9 cellular contexts compared by ENCODE assay signal in the genomic region with DNA sequence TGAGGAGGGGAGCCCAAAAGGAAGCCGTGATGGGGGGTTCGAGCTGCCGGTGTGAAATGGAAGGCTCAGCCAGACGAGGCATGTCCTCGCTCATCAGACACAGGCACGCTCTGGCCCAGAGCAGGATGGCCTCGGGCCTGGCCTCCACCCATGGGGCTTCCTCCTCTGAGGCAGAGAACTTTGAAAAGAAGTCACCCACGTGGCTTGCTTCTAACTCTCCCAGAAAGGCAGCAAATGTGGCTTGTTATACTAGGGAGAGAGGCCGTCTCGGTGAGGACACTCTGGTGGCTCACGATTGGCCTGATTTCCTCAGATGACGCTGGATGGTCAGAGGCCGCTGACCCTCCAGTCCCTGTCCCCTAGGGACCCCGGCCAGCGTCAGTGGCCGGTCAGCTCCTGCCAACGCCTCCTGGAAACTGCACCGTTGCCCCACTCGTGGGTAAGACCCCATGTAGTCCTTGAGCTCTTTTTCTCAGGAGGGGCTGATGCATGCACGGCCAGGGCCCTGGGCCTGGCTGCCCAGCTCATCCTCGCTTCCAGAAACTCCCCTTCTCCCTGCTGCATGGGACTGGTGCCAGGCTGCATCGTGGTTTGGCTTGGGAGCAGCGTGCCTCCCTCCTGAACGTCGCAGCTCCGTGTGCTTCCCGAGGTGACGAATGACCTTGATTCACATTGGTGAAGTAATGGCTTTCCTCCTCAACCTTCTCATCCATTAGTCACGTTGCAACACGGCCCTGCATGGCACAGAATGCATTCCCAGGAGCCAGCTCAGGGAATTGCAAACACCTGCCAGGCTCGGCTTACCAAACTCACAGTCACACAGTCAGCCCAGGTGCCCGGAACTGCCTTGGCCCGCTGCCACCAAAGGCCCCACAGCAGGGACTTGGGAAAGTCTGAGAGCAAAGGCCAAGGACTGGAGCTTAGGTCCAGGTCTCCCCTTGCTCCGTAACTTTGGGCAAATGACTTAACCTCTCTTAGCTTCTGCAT. TPM values are rescaled to one million over a fixed set of nuclear protein-coding genes. Genes with fewer than 3 reads are reported as not detected.
DNase-seq lines count a peak whose midpoint lies in the region; ATAC-seq lines count a peak whose summit lies in the region.
"Had no signal": no experiment of that assay in that cellular context is flagged by ENCODE, and none has a peak within 500 bp of the region (broad histone marks: within the 10 kb centered on the region; RNA-seq: fewer than 3 reads in every experiment).

No MANE protein-coding gene starts in this region.

- DNase-seq in DMS153 (lab: John Stamatoyannopoulos, UW): peak; percentile 83
- DNase-seq in NCI-H2171 treated with DMSO at 0.1 percent for 48 hours (lab: John Stamatoyannopoulos, UW): peak; percentile 93
- DNase-seq in neuronal stem cell (ENCODE audit: low spot score): no peak
- no peak for DNase-seq in cerebellar cortex (ENCODE audit: low spot score)
- DNase-seq: stimulated activated CD4-positive, alpha-beta T cell treated with anti-CD3 and anti-CD28 coated beads, Interleukin-4, amount 100 ng/mL, for 24 hours had no signal

- ATAC-seq in HG03045 (IDR thresholded peaks at IDR 0.05; ENCODE audit: unreplicated experiment) (no peak), GM18502 (IDR thresholded peaks at IDR 0.05; ENCODE audit: poor library complexity, unreplicated experiment) (no peak), GM18520 (IDR thresholded peaks at IDR 0.05; ENCODE audit: unreplicated experiment) (no peak)

- H3K4me3 ChIP-seq in ectodermal cell (ENCODE audit: insufficient read depth, low read depth, low read length) (no peak overlapping the region), neuronal stem cell (ENCODE audit: low read length in 2 of 2) (no peak overlapping the region)

- peak overlapping the region; percentile 42 for H2BK15ac ChIP-seq in neuronal stem cell (ENCODE audit: low read length)

- peak overlapping the region; percentile 56 for H3K18ac ChIP-seq in neuronal stem cell (ENCODE audit: low read length)

- H3K14ac ChIP-seq in neuronal stem cell (ENCODE audit: low read length): no peak overlapping the region

- H3K4ac ChIP-seq in neuronal stem cell (ENCODE audit: low read length): no peak overlapping the region

- WGBS in ectodermal cell, 2 experiments: 93% methylated on average over 34 of the region's 34 CpGs
- WGBS in neuronal stem cell (ENCODE audit: extremely low coverage in 2 of 2, insufficient read length in 2 of 2, insufficient replicate concordance in 1 of 2), 2 donors: no CpG with 5 or more reads among the region's 34 CpGs

- H3K4me1 ChIP-seq in ectodermal cell (ENCODE audit: control insufficient read depth, insufficient read depth, low read length): peaks cover 12% of the 10 kb centered on the region
- peaks cover 20 to 25% of the 10 kb centered on the region in 2 donors for H3K4me1 ChIP-seq in neuronal stem cell (ENCODE audit: control insufficient read depth in 2 of 2, insufficient read depth in 1 of 2, low read depth in 1 of 2, low read length in 2 of 2)

- H3K27me3 ChIP-seq in ectodermal cell (ENCODE audit: control insufficient read depth, insufficient read depth, low read length, poor library complexity, severe bottlenecking) (no peaks in the 10 kb centered on the region), neuronal stem cell (ENCODE audit: control insufficient read depth in 3 of 3, insufficient read depth in 3 of 3, low read depth in 1 of 3, low read length in 3 of 3) (no peaks in the 10 kb centered on the region)

- no peaks in the 10 kb centered on the region for H3K79me1 ChIP-seq in neuronal stem cell (ENCODE audit: low read depth, low read length)

- H2AFZ ChIP-seq in neuronal stem cell (ENCODE audit: low read length): peak overlapping the region; percentile 57

- peak overlapping the region; percentile 58 for H2BK5ac ChIP-seq in neuronal stem cell (ENCODE audit: low read length)

- H3K4me2 ChIP-seq in neuronal stem cell (ENCODE audit: insufficient read depth, low read length, poor library complexity, severe bottlenecking): no peak overlapping the region

- H3K27ac ChIP-seq in ectodermal cell (ENCODE audit: insufficient read depth, low read depth, low read length, poor library complexity, severe bottlenecking) (peak overlapping the region; percentile 1), neuronal stem cell (replicated peaks; ENCODE audit: low read length) (no peak overlapping the region)

- H2AK5ac ChIP-seq in neuronal stem cell (ENCODE audit: low read depth, low read length): no peak overlapping the region

- H4K8ac ChIP-seq in neuronal stem cell (ENCODE audit: low read depth, low read length): peak overlapping the region; percentile 73

- H3K23ac ChIP-seq in neuronal stem cell (ENCODE audit: low read depth, low read length, poor library complexity): no peak overlapping the region

- no peak overlapping the region for H2BK12ac ChIP-seq in neuronal stem cell (ENCODE audit: low read length)

- no peaks in the 10 kb centered on the region for H3K36me3 ChIP-seq in ectodermal cell (ENCODE audit: control insufficient read depth, insufficient read depth, low read length)
- H3K36me3 ChIP-seq in neuronal stem cell (replicated peaks in 1 of 2; ENCODE audit: control insufficient read depth in 2 of 2, insufficient read depth in 2 of 2, low read length in 2 of 2): no peaks in the 10 kb centered on the region

- no peak overlapping the region for H2BK120ac ChIP-seq in neuronal stem cell (ENCODE audit: low read depth, low read length)

- H3K9me3 ChIP-seq in ectodermal cell (ENCODE audit: control insufficient read depth, low read length): no peaks in the 10 kb centered on the region
- H3K9me3 ChIP-seq in neuronal stem cell (replicated peaks in 1 of 2; ENCODE audit: control insufficient read depth in 2 of 2, insufficient read depth in 1 of 2, low read depth in 1 of 2, low read length in 2 of 2): peaks cover 0 to 1% of the 10 kb centered on the region in 2 donors

- H4K91ac ChIP-seq in neuronal stem cell (ENCODE audit: low read depth, low read length, poor library complexity): no peak overlapping the region

- peak overlapping the region; percentile 18 for H3K9ac ChIP-seq in neuronal stem cell (ENCODE audit: low read depth, low read length, poor library complexity)

RNA-seq across cellular contexts. Expression of a gene that starts 58.8 kb away (rescaled TPM):
- polyA plus RNA-seq in ectodermal cell (2013, experiment 1 of 4): 177 TPM
- 189 TPM for polyA plus RNA-seq in ectodermal cell (2013, experiment 2 of 4)
- polyA plus RNA-seq in ectodermal cell (2013, experiment 3 of 4): 170 TPM
- polyA plus RNA-seq in ectodermal cell (2013, experiment 4 of 4): 183 TPM
- 152 TPM for polyA plus RNA-seq in neuronal stem cell (2013, experiment 1 of 2)
- 156 TPM for polyA plus RNA-seq in neuronal stem cell (2013, experiment 2 of 2)

Comparison
In these comparisons a context has a peak if more than half of its experiments do, and no peak if none do; other contexts are left out.
1. DNase-seq: peak in DMS153 (single experiment) and NCI-H2171 treated with DMSO at 0.1 percent for 48 hours (single experiment); none in neuronal stem cell (single experiment) and cerebellar cortex (single experiment).